In the genomic region with DNA sequence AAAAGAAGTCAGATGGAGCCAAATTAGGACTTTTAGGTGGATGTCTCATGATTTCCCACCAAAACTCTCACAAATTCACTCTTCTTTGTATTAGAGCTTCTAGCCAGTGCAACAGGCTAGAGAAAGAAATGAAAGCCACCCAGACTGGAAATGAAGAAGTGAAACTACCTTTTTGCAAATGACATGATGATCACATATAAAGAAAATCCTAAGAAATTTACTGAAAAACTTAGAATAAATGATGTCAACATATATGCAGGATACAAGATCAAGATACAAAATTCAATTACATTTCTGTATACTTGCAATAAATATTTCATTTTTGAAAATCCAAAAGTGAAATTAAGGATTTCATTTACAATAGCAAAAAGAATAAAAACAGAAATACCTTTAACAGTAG, we compare ENCODE assay signal across 15 cellular contexts.
A peak's percentile ranks its signal among the peaks of the same experiment; 100 is the strongest.
DNase-seq lines count a peak whose midpoint lies in the region; ATAC-seq and TF ChIP-seq lines count a peak whose summit lies in the region.
"Had no signal": no experiment of that assay in that cellular context is flagged by ENCODE, and none has a peak within 500 bp of the region (broad histone marks: within the 10 kb centered on the region; RNA-seq: fewer than 3 reads in every experiment).

No MANE protein-coding gene starts in this region.

- H3K9ac ChIP-seq in BLaER1 (no peak overlapping the region), mammary epithelial cell (ENCODE audit: insufficient read depth, low read length) (no peak overlapping the region)

- BruUV-seq in mammary epithelial cell (replicated peaks; lab: Mats Ljungman, UMichigan), result no TSS peak

- no peaks in the 10 kb centered on the region for H3K9me3 ChIP-seq in BLaER1
- no peaks in the 10 kb centered on the region for H3K9me3 ChIP-seq in mammary epithelial cell (replicated peaks; ENCODE audit: insufficient read depth, low read length)
- H3K9me3 ChIP-seq: pancreas had no signal

- H3K4me3 ChIP-seq in BLaER1, result no peak overlapping the region
- no peak overlapping the region for H3K4me3 ChIP-seq in mammary epithelial cell (replicated peaks in 1 of 3; ENCODE audit: insufficient read depth in 1 of 3, low read depth in 2 of 3, low read length in 3 of 3)
- H3K4me3 ChIP-seq: pancreas, PC-9 had no signal

- no peak for TF ChIP-seq CTCF in mammary epithelial cell (conservative IDR thresholded peaks at IDR 0.05 in 1 of 2, IDR thresholded peaks at IDR 0.05 in 1 of 2; ENCODE audit: extremely low read depth in 1 of 2, insufficient read depth in 1 of 2, low read depth in 1 of 2, low read length in 2 of 2)

- H3K27ac ChIP-seq in BLaER1 (no peak overlapping the region), mammary epithelial cell (ENCODE audit: insufficient read depth, low read depth, low read length) (no peak overlapping the region)
- H3K27ac ChIP-seq: pancreas, PC-9 had no signal

- H3K79me2 ChIP-seq in mammary epithelial cell (ENCODE audit: insufficient read depth, low read length), result no peaks in the 10 kb centered on the region

- H3K27me3 ChIP-seq in BLaER1 (no peaks in the 10 kb centered on the region), mammary epithelial cell (ENCODE audit: insufficient read depth, low read length) (no peaks in the 10 kb centered on the region)
- H3K27me3 ChIP-seq: pancreas had no signal

- DNase-seq in NAMALWA (ENCODE audit: low spot score) (peak; percentile 48), T-helper 1 cell (no peak), DMS79 treated with DMSO at 0.1 percent for 48 hours (lab: John Stamatoyannopoulos, UW) (no peak), mammary epithelial cell (no peak)
- no peak for DNase-seq in activated T-cell treated with anti-CD3 and anti-CD28 coated beads, Interleukin-2, amount 50 U/mL, for 48 hours
- DNase-seq: activated CD8-positive, alpha-beta T cell treated with anti-CD3 and anti-CD28 coated beads, Interleukin-2, amount 10 ng/mL, durations not matched to agents 7 days and 5 days; activated naive CD4-positive, alpha-beta T cell treated with anti-CD3 and anti-CD28 coated beads for 36 hours; mesendoderm; pancreas; PC-9; stimulated activated CD4-positive, alpha-beta T cell treated with anti-CD3 and anti-CD28 coated beads, Interleukin-12 subunit alpha, Interleukin-12 subunit beta, amount 100 ng/mL, for 4 hours; T-helper 9 cell had no signal

- H3K4me2 ChIP-seq in BLaER1, result peak overlapping the region; percentile 40
- no peak overlapping the region for H3K4me2 ChIP-seq in mammary epithelial cell (ENCODE audit: insufficient read depth, low read depth, low read length)
- H3K4me2 ChIP-seq: PC-9 had no signal

- CTCF ChIA-PET in mammary epithelial cell (lab: Charles Lee; ENCODE audit: low non-redundant PET), result no interaction called here

- H3K36me3 ChIP-seq in BLaER1 (peaks cover 57% of the 10 kb centered on the region), mammary epithelial cell (ENCODE audit: insufficient read depth, low read length) (peaks cover under 1% of the 10 kb centered on the region)

- dilution Hi-C loops in mammary epithelial cell (cut with HindIII; ENCODE audit: low sequenced_read_pairs), result no loop called here

- intact Hi-C loops in mammary epithelial cell (cut with micrococcal nuclease), result no loop called here

- in situ Hi-C loops in mammary epithelial cell (cut with MboI; ENCODE audit: low sequenced_read_pairs in 2 of 2), result loop anchor here in 1 of 2 donors (25.0 kb wide), 1 partner anchor 103 kb away; no protein-coding TSS in a partner anchor

- no peak overlapping the region for H2AFZ ChIP-seq in mammary epithelial cell (ENCODE audit: low read depth, low read length)
- H2AFZ ChIP-seq: PC-9 had no signal

- peaks cover 79% of the 10 kb centered on the region for H4K20me1 ChIP-seq in BLaER1
- H4K20me1 ChIP-seq in mammary epithelial cell (ENCODE audit: insufficient read depth, low read length), result no peaks in the 10 kb centered on the region

- H3K4me1 ChIP-seq in BLaER1 (peaks cover 100% of the 10 kb centered on the region), mammary epithelial cell (ENCODE audit: insufficient read depth, low read length) (no peaks in the 10 kb centered on the region)

- peak; percentile 18 for ATAC-seq in GM18909 (IDR thresholded peaks at IDR 0.05; ENCODE audit: poor library complexity, unreplicated experiment)
- peak; percentile 25 for ATAC-seq in HG02763 (IDR thresholded peaks at IDR 0.05; ENCODE audit: unreplicated experiment)
- ATAC-seq: activated CD8-positive, alpha-beta T cell treated with anti-CD3 and anti-CD28 coated beads, Interleukin-2, amount 10 ng/mL, durations not matched to agents 7 days and 5 days; pancreas had no signal
